ENCODE assay signal across 8 cellular contexts in genomic region chr16:4768549-4769305, GRCh38. TPM values are rescaled to one million over a fixed set of nuclear protein-coding genes. Genes with fewer than 3 reads are reported as not detected.
A peak's percentile ranks its signal among the peaks of the same experiment; 100 is the strongest.
DNase-seq lines count a peak whose midpoint lies in the region; ATAC-seq and TF ChIP-seq lines count a peak whose summit lies in the region.

No MANE protein-coding gene starts in this region.

- ATAC-seq in HG02870 (IDR thresholded peaks at IDR 0.05; ENCODE audit: unreplicated experiment) (peak; percentile 58), aorta (ENCODE audit: low FRiP score) (peak; percentile 96)

- WGBS in aorta, 2 donors: 3 to 4% methylated on average over 48 of the region's 48 CpGs

- DNase-seq in GM13977 (ENCODE audit: low spot score) (peak; percentile 94), NCI-H187 treated with DMSO at 0.1 percent for 48 hours (lab: John Stamatoyannopoulos, UW) (peak; percentile 46), T1000 (lab: John Stamatoyannopoulos, UW) (peak; percentile 92), astrocyte of the spinal cord (ENCODE audit: low read depth, low spot score) (peak; percentile 96), hippocampal formation (lab: John Stamatoyannopoulos, UW) (peak; percentile 95 to 98), renal cortical epithelial cell (ENCODE audit: low read depth) (peak; percentile 86), aorta (peak; percentile 98)

- no peaks in the 10 kb centered on the region for H3K4me1 ChIP-seq in aorta (ENCODE audit: control insufficient read depth in 1 of 2, insufficient read depth in 2 of 2, low read length in 2 of 2)

- intact Hi-C loops in aorta (cut with DNase I): loop anchor here in 1 of 2 donors (2.0 kb wide), 2 partner anchors 34 to 188 kb away; partner anchors contain the start of gene ROGDI

- no peaks in the 10 kb centered on the region for H3K36me3 ChIP-seq in aorta (ENCODE audit: control insufficient read depth in 1 of 2, insufficient read depth in 2 of 2, low read length in 1 of 2)

- in situ Hi-C loops in GM13977 (cut with MboI; ENCODE audit: low pct_unique_long_range_greater_than_20kb, low sequenced_read_pairs, unreplicated experiment) (no loop called here), astrocyte of the spinal cord (cut with HindIII; ENCODE audit: low sequenced_read_pairs) (no loop called here)

- H3K27ac ChIP-seq in aorta (ENCODE audit: low read depth in 1 of 2, low read length in 2 of 2): peak overlapping the region in 1 of 2 donors; percentile 68

- TF ChIP-seq CTCF in GM13977 (IDR thresholded peaks at IDR 0.05; ENCODE audit: extremely low read depth, insufficient read depth, missing control alignments): no peak
- TF ChIP-seq CTCF in astrocyte of the spinal cord (IDR thresholded peaks at IDR 0.05; ENCODE audit: low read depth, low read length): no peak

- no peaks in the 10 kb centered on the region for H3K27me3 ChIP-seq in aorta (ENCODE audit: control insufficient read depth in 1 of 2, insufficient read depth in 2 of 2, low read length in 1 of 2)

- H3K4me3 ChIP-seq in astrocyte of the spinal cord (ENCODE audit: low read depth, low read length) (peak overlapping the region; percentile 64), aorta (ENCODE audit: low read length in 2 of 2) (peak overlapping the region; percentile 56 to 73)

- H3K9me3 ChIP-seq in aorta (ENCODE audit: control insufficient read depth, low read length): no peaks in the 10 kb centered on the region

RNA-seq across cellular contexts. Expression of gene ZNF500, which starts 1.8 kb away (rescaled TPM):
- total RNA-seq in renal cortical epithelial cell (7.3 and 11.4 TPM in 2 replicates), aorta (10 to 100 TPM; 13.0 to 17.0 TPM)
- polyA plus RNA-seq in aorta: 10 to 100 TPM in 1 of 2 donors, 1 to 10 TPM in 1; 1.9 to 13.0 TPM

RNA-seq across cellular contexts. Expression of gene SEPTIN12, which starts 19.4 kb away (rescaled TPM):
- total RNA-seq in renal cortical epithelial cell (not detected in 2 replicates), aorta (not detected)
- polyA plus RNA-seq in aorta: not detected

RNA-seq across cellular contexts. Expression of gene SMIM22, which starts 26.4 kb away (rescaled TPM):
- total RNA-seq in renal cortical epithelial cell: 16.7 TPM in 1 of 2 replicates, not detected in the other
- total RNA-seq in aorta: not detected
- polyA plus RNA-seq in aorta: 10 to 100 TPM in 1 of 2 donors, under 1 TPM in 1; 0.51 to 97.9 TPM

RNA-seq across cellular contexts. Expression of gene ROGDI, which starts 33.7 kb away (rescaled TPM):
- total RNA-seq in renal cortical epithelial cell (16.3 and 24.5 TPM in 2 replicates), aorta (10 to 100 TPM; 11.4 to 14.8 TPM)
- 10 to 100 TPM; 23.8 to 42.9 TPM for polyA plus RNA-seq in aorta

RNA-seq across cellular contexts. Expression of gene DNAAF8, which starts 34.4 kb away (rescaled TPM):
- total RNA-seq in renal cortical epithelial cell (1.0 and 1.7 TPM in 2 replicates), aorta (under 1 TPM in 1 of 2 donors, not detected in 1; 0.24 TPM)
- under 1 TPM in 1 of 2 donors, not detected in 1; 0.49 TPM for polyA plus RNA-seq in aorta

Comparison
In these comparisons a context has a peak if more than half of its experiments do, and no peak if none do; other contexts are left out.
1. DNase-seq: peak in every context shown above with its lines; median percentile 98 in aorta; 96 in hippocampal formation; 96 in astrocyte of the spinal cord; 94 in GM13977; 92 in T1000; 86 in renal cortical epithelial cell; 46 in NCI-H187 treated with DMSO at 0.1 percent for 48 hours.